Comparison of ENCODE assay signal across 1 cellular context in the genomic region with DNA sequence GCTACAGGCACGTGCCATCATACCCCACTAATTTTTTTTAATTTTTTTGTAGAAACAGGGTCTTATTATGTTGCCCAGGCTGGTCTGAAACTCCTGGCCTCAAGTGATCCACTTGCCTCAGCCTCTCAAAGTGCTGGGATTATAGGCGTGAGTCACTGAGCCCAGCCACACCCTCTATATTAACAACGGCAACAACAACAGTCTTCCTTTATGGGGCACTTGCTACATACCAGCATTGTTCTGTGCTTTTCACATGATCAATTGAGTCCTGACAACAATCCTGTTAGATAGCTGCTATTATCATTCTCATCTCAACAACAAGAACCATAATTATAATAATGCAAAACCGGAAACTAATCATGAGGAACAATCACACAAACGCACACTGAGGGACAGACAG.
A peak's percentile ranks its signal among the peaks of the same experiment; 100 is the strongest.
TF ChIP-seq lines count a peak whose summit lies in the region.

No MANE protein-coding gene starts in this region.

TF ChIP-seq in K562, 482 proteins besides CTCF, POLR2A, EP300 and RAD21:
- TF ChIP-seq FOSL1 (tag; conservative IDR thresholded peaks at IDR 0.05) (peak; percentile 66), ATF3 (IDR thresholded peaks at IDR 0.05) (0 out of 2 replicates have a peak, but pooled peaks have one; percentile 13), ATF3 (CRISPR knock-in tag; conservative IDR thresholded peaks at IDR 0.05) (no peak), ZBTB5 (IDR thresholded peaks at IDR 0.05) (no peak)
